Comparison of ENCODE assay signal across 8 cellular contexts in genomic region chr11:43680521-43681505, GRCh38. TPM values are rescaled to one million over a fixed set of nuclear protein-coding genes. Genes with fewer than 3 reads are reported as not detected.
A peak's percentile ranks its signal among the peaks of the same experiment; 100 is the strongest.
DNase-seq lines count a peak whose midpoint lies in the region; ATAC-seq and TF ChIP-seq lines count a peak whose summit lies in the region.

TSS of gene HSD17B12 (plus strand) at chr11:43680738. CDS start at chr11:43680828, 90 bp downstream.

- H3K4me3 Mint-ChIP-seq in activated CD4-positive, alpha-beta T cell treated with anti-CD3 and anti-CD28 coated beads, Interleukin-2, amount 10 ng/mL, durations not matched to agents 7 days and 5 days: peak within 1 kb of the TSS; percentile 89

- H3K9me3 ChIP-seq in BLaER1 treated with 17β-estradiol and CSF1 and Interleukin-3, amounts not matched to agents 10 nM and 100 nM (replicated peaks in 1 of 11): peaks cover 0 to 24% (median 6%) of the 10 kb centered on the region in 11 experiments; a peak in 7 of 22 replicates

- peaks cover 6% of the 10 kb centered on the region for H3K9me3 Mint-ChIP-seq in activated CD4-positive, alpha-beta T cell treated with anti-CD3 and anti-CD28 coated beads, Interleukin-2, amount 10 ng/mL, durations not matched to agents 7 days and 5 days

- DNase-seq in NCI-H69 (lab: John Stamatoyannopoulos, UW) (peak; percentile 100), coronary artery (ENCODE audit: low spot score) (peak; percentile 100)
- peak; percentile 100 for DNase-seq in activated CD4-positive, alpha-beta T cell treated with anti-CD3 and anti-CD28 coated beads, Interleukin-2, amount 10 ng/mL, durations not matched to agents 7 days and 5 days
- DNase-seq in stimulated activated CD4-positive, alpha-beta T cell treated with anti-CD3 and anti-CD28 coated beads, Interleukin-1b, Interleukin-23, amount 100 ng/mL, for 4 hours (ENCODE audit: low read depth in 2 of 2): peak; percentile 95 to 97

- peak within 1 kb of the TSS; percentile 71 to 93 (median 88) for H3K4me3 ChIP-seq in BLaER1 treated with 17β-estradiol and CSF1 and Interleukin-3, amounts not matched to agents 10 nM and 100 nM
- H3K4me3 ChIP-seq in coronary artery: peak within 1 kb of the TSS; percentile 88

- POLR2A ChIA-PET in activated CD4-positive, alpha-beta T cell treated with anti-CD3 and anti-CD28 coated beads, Interleukin-2, amount 10 ng/mL, durations not matched to agents 7 days and 5 days (lab: Charles Lee): interaction anchor here (0.7 kb wide), 1 partner anchor 61 kb away, joined by 3 read pairs; no protein-coding TSS in a partner anchor

- peaks cover 36% of the 10 kb centered on the region for H3K36me3 Mint-ChIP-seq in activated CD4-positive, alpha-beta T cell treated with anti-CD3 and anti-CD28 coated beads, Interleukin-2, amount 10 ng/mL, durations not matched to agents 7 days and 5 days (ENCODE audit: low read depth)

- peaks cover 39% of the 10 kb centered on the region for H3K4me1 Mint-ChIP-seq in activated CD4-positive, alpha-beta T cell treated with anti-CD3 and anti-CD28 coated beads, Interleukin-2, amount 10 ng/mL, durations not matched to agents 7 days and 5 days

- peak within 1 kb of the TSS; percentile 84 to 98 (median 96) for H3K27ac ChIP-seq in BLaER1 treated with 17β-estradiol and CSF1 and Interleukin-3, amounts not matched to agents 10 nM and 100 nM
- peak within 1 kb of the TSS; percentile 92 to 94 for H3K27ac ChIP-seq in coronary artery
- peak within 1 kb of the TSS; percentile 90 for H3K27ac ChIP-seq in layer of hippocampus (ENCODE audit: low read depth, low read length)

- peaks cover 0 to 4% (median 0%) of the 10 kb centered on the region in 11 experiments; a peak in 2 of 22 replicates for H4K20me1 ChIP-seq in BLaER1 treated with 17β-estradiol and CSF1 and Interleukin-3, amounts not matched to agents 10 nM and 100 nM

- peaks cover 15 to 42% (median 27%) of the 10 kb centered on the region in 10 experiments for H3K4me1 ChIP-seq in BLaER1 treated with 17β-estradiol and CSF1 and Interleukin-3, amounts not matched to agents 10 nM and 100 nM

- ATAC-seq in GM19328 (IDR thresholded peaks at IDR 0.05; ENCODE audit: unreplicated experiment) (peak; percentile 97), HG03520 (IDR thresholded peaks at IDR 0.05; ENCODE audit: unreplicated experiment) (peak; percentile 97)

- H3K4me2 ChIP-seq in BLaER1 treated with 17β-estradiol and CSF1 and Interleukin-3, amounts not matched to agents 10 nM and 100 nM: peak within 1 kb of the TSS; percentile 70 to 96 (median 86)

- H3K27ac Mint-ChIP-seq in activated CD4-positive, alpha-beta T cell treated with anti-CD3 and anti-CD28 coated beads, Interleukin-2, amount 10 ng/mL, durations not matched to agents 7 days and 5 days: peak within 1 kb of the TSS; percentile 98

- peak within 1 kb of the TSS; percentile 92 to 98 (median 97) for H3K9ac ChIP-seq in BLaER1 treated with 17β-estradiol and CSF1 and Interleukin-3, amounts not matched to agents 10 nM and 100 nM

- H3K36me3 ChIP-seq in BLaER1 treated with 17β-estradiol and CSF1 and Interleukin-3, amounts not matched to agents 10 nM and 100 nM: peaks cover 9 to 34% (median 29%) of the 10 kb centered on the region in 11 experiments; a peak in 21 of 22 replicates

- peaks cover 14% of the 10 kb centered on the region for H3K27me3 Mint-ChIP-seq in activated CD4-positive, alpha-beta T cell treated with anti-CD3 and anti-CD28 coated beads, Interleukin-2, amount 10 ng/mL, durations not matched to agents 7 days and 5 days

- H3K27me3 ChIP-seq in BLaER1 treated with 17β-estradiol and CSF1 and Interleukin-3, amounts not matched to agents 10 nM and 100 nM: no peaks in the 10 kb centered on the region
- H3K27me3 ChIP-seq in layer of hippocampus (ENCODE audit: control insufficient read depth, insufficient read depth, low read length): no peaks in the 10 kb centered on the region

- CTCF ChIA-PET in activated CD4-positive, alpha-beta T cell treated with anti-CD3 and anti-CD28 coated beads, Interleukin-2, amount 10 ng/mL, durations not matched to agents 7 days and 5 days (lab: Charles Lee): interaction anchor here (1.0 to 1.7 kb wide), 3 partner anchors 10 to 20 kb away, joined by 5 to 6 read pairs (median 5); no protein-coding TSS in a partner anchor

- TF ChIP-seq CTCF in coronary artery (IDR thresholded peaks at IDR 0.05): no peak

RNA-seq across cellular contexts. Expression of gene HSD17B12, which starts in this region (rescaled TPM):
- total RNA-seq in activated CD4-positive, alpha-beta T cell treated with anti-CD3 and anti-CD28 coated beads, Interleukin-2, amount 10 ng/mL, durations not matched to agents 7 days and 5 days: 10 to 100 TPM; 39.9 to 53.9 TPM

Comparison
In these comparisons a context has a peak if more than half of its experiments do, and no peak if none do; other contexts are left out.
1. Peak in every context shown above with its lines: DNase-seq, ATAC-seq, H3K4me3 ChIP-seq and H3K27ac ChIP-seq.